In genomic region chr12:3049596-3050314, GRCh38 we compare ENCODE assay signal across 1 cellular context.
TF ChIP-seq lines count a peak whose summit lies in the region.

No MANE protein-coding gene starts in this region.

TF ChIP-seq in K562, 482 proteins besides CTCF, POLR2A, EP300 and RAD21 (continued from another document):
- TF ChIP-seq E2F8 (IDR thresholded peaks at IDR 0.05; ENCODE audit: low read depth, partially characterized antibody) = no peak
- TF ChIP-seq DIDO1 (tag; IDR thresholded peaks at IDR 0.05; ENCODE audit: low read depth) = no peak
- TF ChIP-seq RBM39 (optimal IDR thresholded peaks at IDR 0.05; ENCODE audit: low read depth, low read length) = no peak
- TF ChIP-seq HMGXB4 (CRISPR knock-in tag; IDR thresholded peaks at IDR 0.05) = no peak
- no peak for TF ChIP-seq KDM5B (IDR thresholded peaks at IDR 0.05; ENCODE audit: insufficient replicate concordance, low read depth, low read length)
- no peak for TF ChIP-seq BCOR (IDR thresholded peaks at IDR 0.05)
- TF ChIP-seq POLR2AphosphoS5 (IDR thresholded peaks at IDR 0.05; ENCODE audit: control insufficient read depth, insufficient read depth, low read depth, low read length) = no peak
- TF ChIP-seq ZNF12 (CRISPR knock-in tag; IDR thresholded peaks at IDR 0.05) = no peak
- no peak for TF ChIP-seq GTF2A2 (tag; IDR thresholded peaks at IDR 0.05)
- no peak for TF ChIP-seq SMARCA5 (IDR thresholded peaks at IDR 0.05)
- TF ChIP-seq HNRNPH1 (optimal IDR thresholded peaks at IDR 0.05; ENCODE audit: low read depth, low read length) = no peak
- no peak for TF ChIP-seq NR4A1 (CRISPR knock-in tag; IDR thresholded peaks at IDR 0.05)
- TF ChIP-seq NR4A1 (tag; IDR thresholded peaks at IDR 0.05) = no peak
